1 cellular context compared by ENCODE assay signal in the genomic region with DNA sequence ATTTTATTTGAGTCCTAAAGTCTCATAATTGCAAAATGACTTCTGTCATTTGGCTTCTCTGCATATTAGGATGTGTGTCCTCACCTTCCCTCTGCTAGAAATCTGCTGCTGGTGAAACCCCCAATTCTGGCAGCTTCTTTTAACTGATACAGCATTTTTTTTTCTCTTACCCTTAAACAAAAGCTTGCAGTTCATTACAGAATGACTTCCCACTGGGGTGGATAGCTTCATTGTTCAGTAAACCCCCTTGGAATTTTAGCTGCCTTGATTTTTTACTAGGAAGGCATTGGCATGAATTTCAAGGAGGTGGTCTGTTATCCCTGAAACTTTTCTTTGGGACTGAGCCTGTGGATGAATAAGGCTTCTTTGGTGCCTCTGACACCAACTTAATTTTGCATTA.
TF ChIP-seq lines count a peak whose summit lies in the region.

No MANE protein-coding gene starts in this region.

TF ChIP-seq in K562, 482 proteins besides CTCF, POLR2A, EP300 and RAD21:
- TF ChIP-seq RBM17 (IDR thresholded peaks at IDR 0.05; ENCODE audit: borderline replicate concordance, low read depth, low read length): no peak
- peak; percentile 51 for TF ChIP-seq C11orf30 (IDR thresholded peaks at IDR 0.05; ENCODE audit: low read depth)
- no peak for TF ChIP-seq SMC3 (conservative IDR thresholded peaks at IDR 0.05; ENCODE audit: insufficient read depth, low read depth, low read length)
- TF ChIP-seq ZNF316 (IDR thresholded peaks at IDR 0.05): peak; percentile 69
- TF ChIP-seq, protein P1, sequence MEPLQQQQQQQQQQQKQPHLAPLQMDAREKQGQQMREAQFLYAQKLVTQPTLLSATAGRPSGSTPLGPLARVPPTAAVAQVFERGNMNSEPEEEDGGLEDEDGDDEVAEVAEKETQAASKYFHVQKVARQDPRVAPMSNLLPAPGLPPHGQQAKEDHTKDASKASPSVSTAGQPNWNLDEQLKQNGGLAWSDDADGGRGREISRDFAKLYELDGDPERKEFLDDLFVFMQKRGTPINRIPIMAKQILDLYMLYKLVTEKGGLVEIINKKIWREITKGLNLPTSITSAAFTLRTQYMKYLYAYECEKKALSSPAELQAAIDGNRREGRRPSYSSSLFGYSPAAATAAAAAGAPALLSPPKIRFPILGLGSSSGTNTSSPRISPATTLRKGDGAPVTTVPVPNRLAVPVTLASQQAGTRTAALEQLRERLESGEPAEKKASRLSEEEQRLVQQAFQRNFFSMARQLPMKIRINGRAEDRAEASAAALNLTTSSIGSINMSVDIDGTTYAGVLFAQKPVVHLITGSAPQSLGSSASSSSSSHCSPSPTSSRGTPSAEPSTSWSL (CRISPR knock-in tag; IDR thresholded peaks at IDR 0.05; ENCODE audit: borderline replicate concordance): no peak
- no peak for TF ChIP-seq BCOR (IDR thresholded peaks at IDR 0.05)
- no peak for TF ChIP-seq GABPA (tag; conservative IDR thresholded peaks at IDR 0.05; ENCODE audit: low read depth)
- no peak for TF ChIP-seq SP2 (IDR thresholded peaks at IDR 0.05; ENCODE audit: extremely low read depth, low read depth, low read length, poor library complexity, severe bottlenecking)
- no peak for TF ChIP-seq CREBBP (IDR thresholded peaks at IDR 0.05; ENCODE audit: low read depth, low read length)
- TF ChIP-seq MAFG (tag; conservative IDR thresholded peaks at IDR 0.05): peak; percentile 40; the same call in 1 of the 2 replicates
TF ChIP-seq in K562: peak in this region for 3.
